In genomic region chr15:88995449-88995848, GRCh38 we compare ENCODE assay signal across 28 cellular contexts.
DNase-seq lines count a peak whose midpoint lies in the region; ATAC-seq, FAIRE-seq and TF ChIP-seq lines count a peak whose summit lies in the region.
"Had no signal": no experiment of that assay in that cellular context is flagged by ENCODE, and none has a peak within 500 bp of the region (broad histone marks: within the 10 kb centered on the region; RNA-seq: fewer than 3 reads in every experiment).

No MANE protein-coding gene starts in this region.

- POLR2A ChIA-PET in Caco-2 (lab: Charles Lee) (interaction anchor here (1.2 to 2.1 kb wide), 3 partner anchors 13 to 90 kb away, joined by 7 to 12 read pairs (median 8); no protein-coding TSS in a partner anchor), HCT116 (lab: Charles Lee) (no interaction called here), K562 (lab: Yijun Ruan, JAX) (interaction anchor here (0.6 to 1.2 kb wide), 2 partner anchors 9 to 90 kb away, joined by 4 read pairs; no protein-coding TSS in a partner anchor)

- H3K27ac ChIP-seq in HCT116 (ENCODE audit: low read depth, low read length), result no peak overlapping the region
- H3K27ac ChIP-seq in K562 (ENCODE audit: extremely low read depth, low read depth, low read length), result no peak overlapping the region
- H3K27ac ChIP-seq in iPS-20b (ENCODE audit: low read length), result peak overlapping the region; percentile 95
- H3K27ac ChIP-seq: epithelial cell of prostate, tibial artery had no signal

- no peaks in the 10 kb centered on the region for H3K9me1 ChIP-seq in K562 (ENCODE audit: control insufficient read depth, insufficient read depth, low read length)

- peaks cover 16% of the 10 kb centered on the region for H3K36me3 Mint-ChIP-seq in Caco-2 (ENCODE audit: insufficient read depth, unreplicated experiment)
- H3K36me3 Mint-ChIP-seq: activated CD4-positive, alpha-beta memory T cell treated with anti-CD3 and anti-CD28 coated beads for 36 hours; CD4-positive, alpha-beta memory T cell had no signal

- CTCF ChIA-PET in Caco-2 (lab: Charles Lee), result interaction anchor here (0.6 to 1.2 kb wide), 5 partner anchors 9 to 464 kb away, joined by 3 to 4 read pairs (median 4); no protein-coding TSS in a partner anchor
- CTCF ChIA-PET in HCT116 (lab: Charles Lee), result interaction anchor here (1.2 kb wide), 1 partner anchor 91 kb away, joined by 3 read pairs; no protein-coding TSS in a partner anchor
- CTCF ChIA-PET in K562 (lab: Yijun Ruan, JAX; ENCODE audit: low intra/inter-chr PET ratio), result no interaction called here

- TF ChIP-seq POLR2A in HCT116 (IDR thresholded peaks at IDR 0.05; ENCODE audit: borderline replicate concordance, extremely low read depth, insufficient read depth, insufficient read length), result no peak
- TF ChIP-seq POLR2A in K562 (conservative IDR thresholded peaks at IDR 0.05), result no peak

- in situ Hi-C loops in K562 (cut with MboI) (no loop called here), KBM-7 (cut with MboI; ENCODE audit: low pct_unique_long_range_greater_than_20kb, low sequenced_read_pairs) (no loop called here)

- intact Hi-C loops in Caco-2 (cut with micrococcal nuclease; ENCODE audit: unreplicated experiment) (loop anchor here (1.0 to 10.0 kb wide), 4 partner anchors 21 to 129 kb away; partner anchors contain the start of gene MFGE8), HCT116 (cut with micrococcal nuclease) (no loop called here), K562 (cut with micrococcal nuclease) (no loop called here)

- TF ChIP-seq RAD21 in HCT116 (IDR thresholded peaks at IDR 0.05; ENCODE audit: low read depth) (no peak), K562 (CRISPR knock-in tag; conservative IDR thresholded peaks at IDR 0.05 in 1 of 2, IDR thresholded peaks at IDR 0.05 in 1 of 2) (no peak)

- peaks cover 50% of the 10 kb centered on the region for H3K4me1 Mint-ChIP-seq in Caco-2 (ENCODE audit: low read depth, unreplicated experiment)
- H3K4me1 Mint-ChIP-seq: CD4-positive, alpha-beta memory T cell; central memory CD8-positive, alpha-beta T cell had no signal

- RAD21 ChIA-PET in HCT116 (lab: Charles Lee; ENCODE audit: low non-redundant PET in 1 of 2, low total read pairs in 2 of 2, uncharacterized antibody in 2 of 2, unreplicated experiment in 2 of 2), result interaction anchor here in 1 of 2 experiments (0.7 kb wide), 1 partner anchor 210 kb away, joined by 5 read pairs; no protein-coding TSS in a partner anchor

- H3K27ac Mint-ChIP-seq in Caco-2 (ENCODE audit: unreplicated experiment), result peak overlapping the region; percentile 77
- H3K27ac Mint-ChIP-seq: activated CD4-positive, alpha-beta memory T cell treated with anti-CD3 and anti-CD28 coated beads for 36 hours; activated naive CD4-positive, alpha-beta T cell treated with anti-CD3 and anti-CD28 coated beads for 36 hours; CD4-positive, alpha-beta memory T cell; stimulated activated naive CD8-positive, alpha-beta T cell treated with anti-CD3 and anti-CD28 coated beads, Interleukin-15, Interleukin-2, amounts not matched to agents 100 ng/mL and 50 ng/mL, for 24 hours had no signal

- H3K36me3 ChIP-seq in Caco-2 (ENCODE audit: control insufficient read depth, insufficient read depth, low read length) (no peaks in the 10 kb centered on the region), HCT116 (ENCODE audit: control insufficient read depth in 1 of 2, insufficient read depth in 2 of 2, low read length in 2 of 2) (no peaks in the 10 kb centered on the region), K562 (ENCODE audit: control insufficient read depth, insufficient read depth, low read length) (no peaks in the 10 kb centered on the region), iPS-20b (ENCODE audit: insufficient read depth, low read depth, low read length) (no peaks in the 10 kb centered on the region)
- H3K36me3 ChIP-seq: tibial artery had no signal

- H3K4me2 ChIP-seq in HCT116 (ENCODE audit: low read length) (no peak overlapping the region), K562 (ENCODE audit: insufficient read depth, low read length) (no peak overlapping the region)

- H3K4me3 ChIP-seq in Caco-2 (ENCODE audit: low read depth, low read length) (peak overlapping the region; percentile 26), HCT116 (replicated peaks in 1 of 2; ENCODE audit: low read depth in 1 of 2, low read length in 2 of 2) (no peak overlapping the region), K562 (no peak overlapping the region), iPS-20b (ENCODE audit: low read length) (peak overlapping the region; percentile 16; the same call in 1 of the 2 replicates)
- H3K4me3 ChIP-seq: tibial artery had no signal

- peaks cover 58% of the 10 kb centered on the region for H3K4me1 ChIP-seq in Caco-2
- H3K4me1 ChIP-seq in HCT116 (ENCODE audit: control insufficient read depth in 1 of 2, insufficient read depth in 2 of 2, low read length in 2 of 2), result no peaks in the 10 kb centered on the region
- H3K4me1 ChIP-seq in K562 (replicated peaks in 1 of 2; ENCODE audit: control insufficient read depth in 2 of 2, insufficient read depth in 2 of 2, low read length in 2 of 2), result peaks cover 4 to 6% of the 10 kb centered on the region in 2 experiments; a peak in 3 of 5 replicates
- H3K4me1 ChIP-seq in iPS-20b (ENCODE audit: insufficient read depth, low read length), result peaks cover 56% of the 10 kb centered on the region; the same call in 1 of the 2 replicates
- H3K4me1 ChIP-seq: tibial artery had no signal

- peak overlapping the region; percentile 62 for H3K4me3 Mint-ChIP-seq in Caco-2 (ENCODE audit: unreplicated experiment)
- H3K4me3 Mint-ChIP-seq: activated CD4-positive, alpha-beta memory T cell treated with anti-CD3 and anti-CD28 coated beads for 36 hours; activated naive CD4-positive, alpha-beta T cell treated with anti-CD3 and anti-CD28 coated beads for 36 hours; CD4-positive, alpha-beta memory T cell; central memory CD8-positive, alpha-beta T cell; stimulated activated naive CD8-positive, alpha-beta T cell treated with anti-CD3 and anti-CD28 coated beads, Interleukin-15, Interleukin-2, amounts not matched to agents 100 ng/mL and 50 ng/mL, for 24 hours had no signal

- H4K20me1 ChIP-seq in HCT116 (ENCODE audit: insufficient read depth) (no peaks in the 10 kb centered on the region), K562 (replicated peaks; ENCODE audit: control insufficient read depth, insufficient read depth, low read length) (no peaks in the 10 kb centered on the region)

- WGBS in K562 (ENCODE audit: insufficient coverage, low coverage, missing lambda C conversion rate), result 48% methylated on average over 3 of the region's 3 CpGs

- DNase-seq in Caco-2 (peak; percentile 73 to 84), HCT116 (ENCODE audit: low read depth, low spot score) (no peak), K562 (ENCODE audit: extremely low read depth in 1 of 4, low spot score in 3 of 4) (no peak), amygdala (lab: John Stamatoyannopoulos, UW) (no peak), KBM-7 (no peak)
- DNase-seq in activated CD4-positive, alpha-beta T cell treated with anti-CD3 and anti-CD28 coated beads for 48 hours, result no peak
- DNase-seq: activated CD4-positive, alpha-beta memory T cell treated with anti-CD3 and anti-CD28 coated beads for 36 hours; activated CD4-positive, CD25-positive, alpha-beta regulatory T cell; activated naive CD4-positive, alpha-beta T cell treated with anti-CD3 and anti-CD28 coated beads for 36 hours; CD4-positive, alpha-beta memory T cell; DMS153; foreskin melanocyte; GF-D8; hypothalamus; mammary epithelial cell; NCI-H1105 treated with DMSO at 0.1 percent for 48 hours; NCI-H2029 treated with DMSO at 0.1 percent for 48 hours; NCI-H446 treated with DMSO at 0.1 percent for 48 hours; NK-92 treated with Interleukin-12 subunit alpha and Interleukin-12 subunit beta, amount 100 ng/mL, for 24 hours; nucleus accumbens; retina; T1000; tibial artery had no signal

- FAIRE-seq in K562 (lab: Jason Lieb, UNC), result no peak

- H3K27me3 Mint-ChIP-seq in Caco-2 (ENCODE audit: insufficient read depth, unreplicated experiment), result no peaks in the 10 kb centered on the region

- peak; percentile 40; the same call in 1 of the 2 replicates for ATAC-seq in HCT116
- ATAC-seq in K562, result peak; percentile 18; the same call in 2 of the 3 replicates
- no peak for ATAC-seq in GM21786 (IDR thresholded peaks at IDR 0.05; ENCODE audit: unreplicated experiment)

- BruUV-seq in Caco-2 (replicated peaks; lab: Mats Ljungman, UMichigan), result no TSS peak
- no TSS peak for BruUV-seq in HCT116 (replicated peaks; lab: Mats Ljungman, UMichigan)
- BruUV-seq in K562 (replicated peaks; lab: Mats Ljungman, UMichigan), result no TSS peak

- TF ChIP-seq CTCF in Caco-2 (IDR thresholded peaks at IDR 0.05; ENCODE audit: insufficient read depth in 1 of 2, low read depth in 1 of 2, low read length in 1 of 2, severe bottlenecking in 1 of 2, unreplicated experiment in 1 of 2) (no peak), HCT116 (IDR thresholded peaks at IDR 0.05 in 2 of 3, conservative IDR thresholded peaks at IDR 0.05 in 1 of 3; ENCODE audit: borderline replicate concordance in 1 of 3, insufficient read depth in 1 of 3, low read depth in 2 of 3, low read length in 2 of 3) (no peak), K562 (IDR thresholded peaks at IDR 0.05 in 2 of 3, conservative IDR thresholded peaks at IDR 0.05 in 1 of 3; ENCODE audit: insufficient read depth in 2 of 3, low read depth in 1 of 3, low read length in 3 of 3) (no peak)

- H3K27me3 ChIP-seq in Caco-2 (replicated peaks; ENCODE audit: control insufficient read depth, insufficient read depth, low read length) (no peaks in the 10 kb centered on the region), HCT116 (ENCODE audit: insufficient read depth, low read length) (no peaks in the 10 kb centered on the region), K562 (ENCODE audit: control insufficient read depth in 2 of 2, insufficient read depth in 2 of 2, low read length in 2 of 2) (no peaks in the 10 kb centered on the region), iPS-20b (ENCODE audit: insufficient read depth, low read length) (peaks cover 18% of the 10 kb centered on the region; the same call in 1 of the 2 replicates)
- H3K27me3 ChIP-seq: tibial artery had no signal

- H3K9ac ChIP-seq in HCT116 (ENCODE audit: low read length), result no peak overlapping the region
- H3K9ac ChIP-seq in K562 (ENCODE audit: insufficient read depth in 1 of 2, low read depth in 2 of 2, low read length in 2 of 2), result peak overlapping the region in 1 of 2 experiments; percentile 2; a peak in 1 of 4 replicates
- H3K9ac ChIP-seq in iPS-20b (ENCODE audit: low read depth, low read length), result peak overlapping the region; percentile 76; the same call in 1 of the 2 replicates

- H3K9me2 ChIP-seq in HCT116 (ENCODE audit: insufficient read depth), result no peaks in the 10 kb centered on the region

- H3K9me3 Mint-ChIP-seq in Caco-2 (ENCODE audit: unreplicated experiment), result no peaks in the 10 kb centered on the region
- H3K9me3 Mint-ChIP-seq: activated CD4-positive, alpha-beta memory T cell treated with anti-CD3 and anti-CD28 coated beads for 36 hours; activated naive CD4-positive, alpha-beta T cell treated with anti-CD3 and anti-CD28 coated beads for 36 hours; CD4-positive, alpha-beta memory T cell; central memory CD8-positive, alpha-beta T cell; stimulated activated naive CD8-positive, alpha-beta T cell treated with anti-CD3 and anti-CD28 coated beads, Interleukin-15, Interleukin-2, amounts not matched to agents 100 ng/mL and 50 ng/mL, for 24 hours had no signal

- no peak overlapping the region for H2AFZ ChIP-seq in HCT116 (ENCODE audit: low read depth, low read length, poor library complexity, severe bottlenecking)
- peak overlapping the region; percentile 38; the same call in 1 of the 2 replicates for H2AFZ ChIP-seq in K562 (ENCODE audit: low read depth, low read length)

- no peak for TF ChIP-seq EP300 in K562 (IDR thresholded peaks at IDR 0.05; ENCODE audit: low read length)

- H3K79me2 ChIP-seq in HCT116 (ENCODE audit: insufficient read depth, low read length) (no peaks in the 10 kb centered on the region), K562 (ENCODE audit: control insufficient read depth, insufficient read depth, low read length) (no peaks in the 10 kb centered on the region)

- no peaks in the 10 kb centered on the region for H3K9me3 ChIP-seq in Caco-2
- H3K9me3 ChIP-seq in HCT116 (ENCODE audit: control insufficient read depth in 1 of 2, insufficient read depth in 1 of 2, low read depth in 1 of 2, low read length in 2 of 2), result no peaks in the 10 kb centered on the region
- H3K9me3 ChIP-seq in K562 (replicated peaks; ENCODE audit: control insufficient read depth, insufficient read depth, low read depth, low read length), result no peaks in the 10 kb centered on the region
- H3K9me3 ChIP-seq in iPS-20b (ENCODE audit: insufficient read depth, low read depth, low read length), result peaks cover 2% of the 10 kb centered on the region; the same call in 1 of the 2 replicates
- H3K9me3 ChIP-seq: tibial artery had no signal

Comparison
In these comparisons a context has a peak if more than half of its experiments do, and no peak if none do; other contexts are left out.
1. DNase-seq: peak in Caco-2 (2 of 2); none in HCT116 (single experiment), K562 (0 of 4), amygdala (0 of 56), activated CD4-positive, alpha-beta T cell treated with anti-CD3 and anti-CD28 coated beads for 48 hours (single experiment) and KBM-7 (single experiment).
2. H3K4me3 ChIP-seq: peak in Caco-2 (single experiment) and iPS-20b (single experiment); none in HCT116 (0 of 2) and K562 (single experiment).